Comparison of ENCODE assay signal across 24 cellular contexts in genomic region chr2:129905664-129906081, GRCh38.
DNase-seq lines count a peak whose midpoint lies in the region; ATAC-seq and TF ChIP-seq lines count a peak whose summit lies in the region.
"Had no signal": no experiment of that assay in that cellular context is flagged by ENCODE, and none has a peak within 500 bp of the region (broad histone marks: within the 10 kb centered on the region; RNA-seq: fewer than 3 reads in every experiment).

No MANE protein-coding gene starts in this region.

- no peak overlapping the region for H3K4me3 Mint-ChIP-seq in natural killer cell
- H3K4me3 Mint-ChIP-seq: CD8-positive, alpha-beta T cell had no signal

- H3K9me3 Mint-ChIP-seq in natural killer cell: no peaks in the 10 kb centered on the region
- H3K9me3 Mint-ChIP-seq: CD8-positive, alpha-beta T cell had no signal

- intact Hi-C loops in cardiac septum (cut with DNase I): no loop called here
- intact Hi-C loops in left ventricle myocardium superior (cut with micrococcal nuclease): no loop called here
- intact Hi-C loops in sciatic nerve (cut with DNase I): no loop called here
- intact Hi-C loops in tibial artery (cut with DNase I; ENCODE audit: low total_unique reads): no loop called here
- intact Hi-C loops in natural killer cell (cut with micrococcal nuclease): no loop called here

- H3K36me3 ChIP-seq in tibial artery: no peaks in the 10 kb centered on the region
- H3K36me3 ChIP-seq: HAP-1 had no signal

- H3K27ac ChIP-seq in coronary artery: no peak overlapping the region
- no peak overlapping the region for H3K27ac ChIP-seq in tibial artery
- H3K27ac ChIP-seq: A549, C4-2B, KMS-11 had no signal

- H3K27ac Mint-ChIP-seq in natural killer cell: peak overlapping the region in 1 of 2 donors; percentile 52
- H3K27ac Mint-ChIP-seq: CD8-positive, alpha-beta T cell had no signal

- TF ChIP-seq CTCF in coronary artery (IDR thresholded peaks at IDR 0.05) (no peak), tibial artery (IDR thresholded peaks at IDR 0.05) (no peak), natural killer cell (IDR thresholded peaks at IDR 0.05) (no peak)

- H3K36me3 Mint-ChIP-seq in natural killer cell: no peaks in the 10 kb centered on the region
- H3K36me3 Mint-ChIP-seq: CD8-positive, alpha-beta T cell had no signal

- H3K4me1 ChIP-seq in tibial artery: no peaks in the 10 kb centered on the region
- H3K4me1 ChIP-seq: A549, Caco-2, HAP-1 had no signal

- peak; percentile 63 for DNase-seq in cardiac septum (ENCODE audit: low spot score)
- DNase-seq in left ventricle myocardium superior: no peak
- DNase-seq in coronary artery (ENCODE audit: low spot score): peak; percentile 64
- peak; percentile 43 for DNase-seq in sciatic nerve (ENCODE audit: low spot score)
- no peak for DNase-seq in tibial artery
- DNase-seq in natural killer cell: no peak
- DNase-seq in HCEC 1CT: no peak
- DNase-seq: AML-193; IMR-90; MM.1S; NCI-H1048; NCI-H1417; NCI-H1694; NCI-H2029 treated with DMSO at 0.1 percent for 48 hours; NCI-H446 treated with DMSO at 0.1 percent for 48 hours; NCI-H82; NK-92 treated with Interleukin-12 subunit alpha and Interleukin-12 subunit beta, amount 100 ng/mL, for 24 hours; PC-3 had no signal

- H3K4me1 Mint-ChIP-seq in natural killer cell: no peaks in the 10 kb centered on the region

- ATAC-seq in left ventricle myocardium superior: no peak
- no peak for ATAC-seq in sciatic nerve
- ATAC-seq in natural killer cell: no peak
- ATAC-seq: A549; CD8-positive, alpha-beta T cell; PC-3 had no signal

- no peaks in the 10 kb centered on the region for H3K9me3 ChIP-seq in tibial artery
- H3K9me3 ChIP-seq: A549, Caco-2, HAP-1 had no signal

- H3K27me3 ChIP-seq in tibial artery: peaks cover 0 to 2% of the 10 kb centered on the region in 2 donors

- H3K4me3 ChIP-seq in coronary artery: no peak overlapping the region
- no peak overlapping the region for H3K4me3 ChIP-seq in tibial artery
- H3K4me3 ChIP-seq: A549, HAP-1 had no signal

- H3K27me3 Mint-ChIP-seq in natural killer cell (ENCODE audit: low read depth in 2 of 2): no peaks in the 10 kb centered on the region

Comparison
In these comparisons a context has a peak if more than half of its experiments do, and no peak if none do; other contexts are left out.
1. DNase-seq: peak in cardiac septum (single experiment), coronary artery (single experiment) and sciatic nerve (single experiment); none in left ventricle myocardium superior (single experiment), tibial artery (0 of 2), natural killer cell (single experiment) and HCEC 1CT (single experiment).